36 cellular contexts compared by ENCODE assay signal in the genomic region with DNA sequence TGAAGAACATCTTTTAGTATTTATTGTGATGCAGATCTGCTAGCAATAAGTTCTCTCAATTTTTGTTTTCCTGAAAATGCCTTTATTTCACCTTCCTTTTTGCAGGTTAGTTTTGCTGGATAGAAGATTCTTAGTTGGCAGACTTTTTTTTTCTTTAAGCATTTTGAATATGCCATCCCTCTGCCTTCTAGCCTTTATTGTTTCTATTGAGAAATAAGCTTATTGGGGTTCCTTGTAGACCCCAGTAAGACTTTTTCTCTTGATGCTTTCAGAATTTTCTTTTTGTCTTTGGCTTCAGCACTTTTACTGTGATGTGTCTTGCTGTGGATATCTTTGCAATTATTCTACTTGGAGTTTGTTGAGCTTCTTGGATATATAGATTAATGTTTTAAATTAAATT.
"Had no signal": no experiment of that assay in that cellular context is flagged by ENCODE, and none has a peak within 500 bp of the region (broad histone marks: within the 10 kb centered on the region; RNA-seq: fewer than 3 reads in every experiment).

No MANE protein-coding gene starts in this region.

- H3K4me3 ChIP-seq: MG63 had no signal

- H3K36me3 ChIP-seq: MG63 had no signal

- H3K27me3 ChIP-seq: MG63 had no signal

- H3K9me3 ChIP-seq: MG63 had no signal

- DNase-seq: Karpas-422, Kasumi-1, MG63, MM.1S, MV-4-11, NCI-H1048, NCI-H1092, NCI-H1092 treated with DMSO at 0.1 percent for 48 hours, NCI-H1105, NCI-H1105 treated with DMSO at 0.1 percent for 48 hours, NCI-H1417, NCI-H1417 treated with DMSO at 0.1 percent for 48 hours, NCI-H1436, NCI-H1436 treated with DMSO at 0.1 percent for 48 hours, NCI-H146, NCI-H1694, NCI-H1694 treated with DMSO at 0.1 percent for 48 hours, NCI-H187, NCI-H187 treated with DMSO at 0.1 percent for 48 hours, NCI-H1930, NCI-H2029, NCI-H2029 treated with DMSO at 0.1 percent for 48 hours, NCI-H2081, NCI-H2081 treated with DMSO at 0.1 percent for 48 hours, NCI-H2107, NCI-H2171, NCI-H2171 treated with DMSO at 0.1 percent for 48 hours, NCI-H2227 treated with DMSO at 0.1 percent for 48 hours, NCI-H226, NCI-H345, NCI-H446, NCI-H446 treated with DMSO at 0.1 percent for 48 hours, NCI-H510A, NCI-H510A treated with DMSO at 0.1 percent for 48 hours, NCI-H524, NCI-H524 treated with DMSO at 0.1 percent for 48 hours had no signal
